ENCODE assay signal across 10 cellular contexts in the genomic region with DNA sequence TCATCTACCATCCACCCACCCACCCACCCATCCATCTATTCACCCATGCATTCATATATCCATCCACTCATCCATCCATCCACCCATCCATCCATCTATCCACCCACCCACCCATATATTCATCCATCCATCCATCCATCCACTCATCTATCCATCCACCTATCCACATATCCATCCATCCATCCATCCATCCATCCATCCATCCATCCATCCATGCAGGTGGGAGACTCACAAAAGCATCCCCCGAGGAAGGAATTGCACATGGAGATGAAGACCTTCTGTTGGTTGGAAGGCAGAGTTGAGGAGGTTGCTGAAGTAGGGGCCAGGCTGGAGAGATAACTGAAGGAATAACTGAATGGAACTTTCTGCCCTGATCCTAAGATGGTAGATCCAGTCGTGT.
"Had no signal": no experiment of that assay in that cellular context is flagged by ENCODE, and none has a peak within 500 bp of the region (broad histone marks: within the 10 kb centered on the region; RNA-seq: fewer than 3 reads in every experiment).

No MANE protein-coding gene starts in this region.

- H3K9me3 ChIP-seq: colonic mucosa, esophagus muscularis mucosa, neutrophil had no signal

- H3K27me3 Mint-ChIP-seq: stimulated activated memory B cell treated with anti-CD40 and anti-IgM and Interleukin-4, amounts not matched to agents 10 μg/mL and 1 μg/mL and 100 μg/mL, for 72 hours had no signal

- ATAC-seq: stimulated activated memory B cell treated with anti-CD40 and anti-IgM and Interleukin-4, amounts not matched to agents 10 μg/mL and 1 μg/mL and 100 μg/mL, for 72 hours had no signal

- H3K4me3 ChIP-seq: colonic mucosa, esophagus muscularis mucosa, lung had no signal

- DNase-seq: activated naive CD4-positive, alpha-beta T cell treated with anti-CD3 and anti-CD28 coated beads, Interleukin-2, amount 50 U/mL, for 16 hours; caudate nucleus; colonic mucosa; kidney glomerular epithelial cell had no signal

- H3K36me3 ChIP-seq: colonic mucosa had no signal

- H3K4me3 Mint-ChIP-seq: stimulated activated memory B cell treated with anti-CD40 and anti-IgM and Interleukin-4, amounts not matched to agents 10 μg/mL and 1 μg/mL and 100 μg/mL, for 72 hours had no signal

- H3K9me3 Mint-ChIP-seq: activated T-helper 2 cell treated with anti-CD3 and anti-CD28 coated beads, Interferon-gamma antibody, Interleukin-2, Interleukin-4, amounts not matched to agents 10 μg/mL and 5 μg/mL and 100 μg/mL, durations not matched to agents 14 hours and 24 hours and 36 hours; stimulated activated memory B cell treated with anti-CD40 and anti-IgM and Interleukin-4, amounts not matched to agents 10 μg/mL and 1 μg/mL and 100 μg/mL, for 72 hours had no signal

- H3K27ac ChIP-seq: colonic mucosa, parathyroid adenoma had no signal

- H3K27me3 ChIP-seq: colonic mucosa, esophagus muscularis mucosa, neutrophil had no signal
